ENCODE assay signal across 1 cellular context in the genomic region with DNA sequence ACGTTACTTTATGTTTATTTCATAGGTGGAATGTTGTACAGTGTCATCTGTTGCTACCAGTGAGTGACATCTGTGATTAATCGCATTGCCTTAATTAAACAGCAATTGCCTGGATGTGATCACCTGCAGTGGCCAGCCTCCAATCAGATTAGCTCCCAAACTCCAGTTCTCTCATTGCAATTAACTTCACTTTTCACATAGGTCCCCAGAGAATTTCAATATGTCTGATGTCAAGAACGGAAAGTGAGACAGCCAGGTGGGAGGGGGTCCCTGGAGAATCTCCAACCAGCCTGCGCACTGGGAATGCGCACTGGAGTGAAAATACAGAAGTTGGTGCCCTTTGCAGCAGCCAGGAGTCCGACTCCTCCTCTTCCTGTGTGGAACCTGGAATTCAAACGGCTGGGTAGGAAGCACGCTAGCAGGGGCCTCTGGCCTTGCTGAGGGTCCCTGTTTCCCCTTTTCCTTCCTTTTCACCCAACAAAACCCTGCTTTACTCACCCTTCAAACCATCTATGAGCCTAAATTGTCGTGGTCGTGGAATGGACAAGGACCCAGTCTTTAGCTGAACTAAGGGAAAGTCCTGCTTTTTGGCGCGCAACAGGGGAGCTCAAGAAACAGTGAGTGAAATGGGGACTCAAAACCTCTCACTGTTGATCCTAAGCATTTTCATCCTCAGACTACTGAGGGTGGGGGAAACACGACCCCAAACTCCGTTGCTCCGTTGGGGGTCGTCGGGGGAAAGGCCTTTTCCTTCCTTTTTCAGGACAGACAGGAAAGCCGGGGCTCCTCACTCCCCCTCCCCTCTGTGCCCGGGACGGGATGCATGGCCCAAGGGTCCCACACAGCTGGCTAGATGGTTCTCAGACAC.
TF ChIP-seq lines count a peak whose summit lies in the region.

No MANE protein-coding gene starts in this region.

TF ChIP-seq in HEK293, 187 proteins besides CTCF, POLR2A, EP300 and RAD21 (continued from another document and continues in another):
- TF ChIP-seq, protein P1, sequence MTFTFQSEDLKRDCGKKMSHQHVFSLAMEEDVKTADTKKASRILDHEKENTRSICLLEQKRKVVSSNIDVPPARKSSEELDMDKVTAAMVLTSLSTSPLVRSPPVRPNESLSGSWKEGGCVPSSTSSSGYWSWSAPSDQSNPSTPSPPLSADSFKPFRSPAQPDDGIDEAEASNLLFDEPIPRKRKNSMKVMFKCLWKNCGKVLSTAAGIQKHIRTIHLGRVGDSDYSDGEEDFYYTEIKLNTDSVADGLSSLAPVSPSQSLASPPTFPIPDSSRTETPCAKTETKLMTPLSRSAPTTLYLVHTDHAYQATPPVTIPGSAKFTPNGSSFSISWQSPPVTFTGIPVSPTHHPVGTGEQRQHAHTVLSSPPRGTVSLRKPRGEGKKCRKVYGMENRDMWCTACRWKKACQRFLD (tag by site-specific recombination; IDR thresholded peaks at IDR 0.05): no peak
- no peak for TF ChIP-seq EGR2 (tag by site-specific recombination; IDR thresholded peaks at IDR 0.05; ENCODE audit: low read depth)
- TF ChIP-seq, protein P2, sequence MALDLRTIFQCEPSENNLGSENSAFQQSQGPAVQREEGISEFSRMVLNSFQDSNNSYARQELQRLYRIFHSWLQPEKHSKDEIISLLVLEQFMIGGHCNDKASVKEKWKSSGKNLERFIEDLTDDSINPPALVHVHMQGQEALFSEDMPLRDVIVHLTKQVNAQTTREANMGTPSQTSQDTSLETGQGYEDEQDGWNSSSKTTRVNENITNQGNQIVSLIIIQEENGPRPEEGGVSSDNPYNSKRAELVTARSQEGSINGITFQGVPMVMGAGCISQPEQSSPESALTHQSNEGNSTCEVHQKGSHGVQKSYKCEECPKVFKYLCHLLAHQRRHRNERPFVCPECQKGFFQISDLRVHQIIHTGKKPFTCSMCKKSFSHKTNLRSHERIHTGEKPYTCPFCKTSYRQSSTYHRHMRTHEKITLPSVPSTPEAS (tag by site-specific recombination; IDR thresholded peaks at IDR 0.05): no peak
- no peak for TF ChIP-seq ZNF626 (tag by site-specific recombination; IDR thresholded peaks at IDR 0.05)
- TF ChIP-seq BCL11A (tag by site-specific recombination; IDR thresholded peaks at IDR 0.05; ENCODE audit: low read depth): no peak
- TF ChIP-seq ZFP3 (tag by site-specific recombination; IDR thresholded peaks at IDR 0.05; ENCODE audit: low read depth): no peak
- no peak for TF ChIP-seq ZFHX2 (tag by site-specific recombination; conservative IDR thresholded peaks at IDR 0.05)
- TF ChIP-seq MYNN (tag by site-specific recombination; IDR thresholded peaks at IDR 0.05; ENCODE audit: borderline replicate concordance): no peak
- no peak for TF ChIP-seq ZNF2 (tag by site-specific recombination; IDR thresholded peaks at IDR 0.05)
- no peak for TF ChIP-seq ZNF555 (tag by site-specific recombination; conservative IDR thresholded peaks at IDR 0.05)
- TF ChIP-seq, protein P3, sequence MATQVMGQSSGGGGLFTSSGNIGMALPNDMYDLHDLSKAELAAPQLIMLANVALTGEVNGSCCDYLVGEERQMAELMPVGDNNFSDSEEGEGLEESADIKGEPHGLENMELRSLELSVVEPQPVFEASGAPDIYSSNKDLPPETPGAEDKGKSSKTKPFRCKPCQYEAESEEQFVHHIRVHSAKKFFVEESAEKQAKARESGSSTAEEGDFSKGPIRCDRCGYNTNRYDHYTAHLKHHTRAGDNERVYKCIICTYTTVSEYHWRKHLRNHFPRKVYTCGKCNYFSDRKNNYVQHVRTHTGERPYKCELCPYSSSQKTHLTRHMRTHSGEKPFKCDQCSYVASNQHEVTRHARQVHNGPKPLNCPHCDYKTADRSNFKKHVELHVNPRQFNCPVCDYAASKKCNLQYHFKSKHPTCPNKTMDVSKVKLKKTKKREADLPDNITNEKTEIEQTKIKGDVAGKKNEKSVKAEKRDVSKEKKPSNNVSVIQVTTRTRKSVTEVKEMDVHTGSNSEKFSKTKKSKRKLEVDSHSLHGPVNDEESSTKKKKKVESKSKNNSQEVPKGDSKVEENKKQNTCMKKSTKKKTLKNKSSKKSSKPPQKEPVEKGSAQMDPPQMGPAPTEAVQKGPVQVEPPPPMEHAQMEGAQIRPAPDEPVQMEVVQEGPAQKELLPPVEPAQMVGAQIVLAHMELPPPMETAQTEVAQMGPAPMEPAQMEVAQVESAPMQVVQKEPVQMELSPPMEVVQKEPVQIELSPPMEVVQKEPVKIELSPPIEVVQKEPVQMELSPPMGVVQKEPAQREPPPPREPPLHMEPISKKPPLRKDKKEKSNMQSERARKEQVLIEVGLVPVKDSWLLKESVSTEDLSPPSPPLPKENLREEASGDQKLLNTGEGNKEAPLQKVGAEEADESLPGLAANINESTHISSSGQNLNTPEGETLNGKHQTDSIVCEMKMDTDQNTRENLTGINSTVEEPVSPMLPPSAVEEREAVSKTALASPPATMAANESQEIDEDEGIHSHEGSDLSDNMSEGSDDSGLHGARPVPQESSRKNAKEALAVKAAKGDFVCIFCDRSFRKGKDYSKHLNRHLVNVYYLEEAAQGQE (tag by site-specific recombination; IDR thresholded peaks at IDR 0.05): no peak
- TF ChIP-seq ZNF324 (tag by site-specific recombination; IDR thresholded peaks at IDR 0.05): no peak
- TF ChIP-seq, protein P4, sequence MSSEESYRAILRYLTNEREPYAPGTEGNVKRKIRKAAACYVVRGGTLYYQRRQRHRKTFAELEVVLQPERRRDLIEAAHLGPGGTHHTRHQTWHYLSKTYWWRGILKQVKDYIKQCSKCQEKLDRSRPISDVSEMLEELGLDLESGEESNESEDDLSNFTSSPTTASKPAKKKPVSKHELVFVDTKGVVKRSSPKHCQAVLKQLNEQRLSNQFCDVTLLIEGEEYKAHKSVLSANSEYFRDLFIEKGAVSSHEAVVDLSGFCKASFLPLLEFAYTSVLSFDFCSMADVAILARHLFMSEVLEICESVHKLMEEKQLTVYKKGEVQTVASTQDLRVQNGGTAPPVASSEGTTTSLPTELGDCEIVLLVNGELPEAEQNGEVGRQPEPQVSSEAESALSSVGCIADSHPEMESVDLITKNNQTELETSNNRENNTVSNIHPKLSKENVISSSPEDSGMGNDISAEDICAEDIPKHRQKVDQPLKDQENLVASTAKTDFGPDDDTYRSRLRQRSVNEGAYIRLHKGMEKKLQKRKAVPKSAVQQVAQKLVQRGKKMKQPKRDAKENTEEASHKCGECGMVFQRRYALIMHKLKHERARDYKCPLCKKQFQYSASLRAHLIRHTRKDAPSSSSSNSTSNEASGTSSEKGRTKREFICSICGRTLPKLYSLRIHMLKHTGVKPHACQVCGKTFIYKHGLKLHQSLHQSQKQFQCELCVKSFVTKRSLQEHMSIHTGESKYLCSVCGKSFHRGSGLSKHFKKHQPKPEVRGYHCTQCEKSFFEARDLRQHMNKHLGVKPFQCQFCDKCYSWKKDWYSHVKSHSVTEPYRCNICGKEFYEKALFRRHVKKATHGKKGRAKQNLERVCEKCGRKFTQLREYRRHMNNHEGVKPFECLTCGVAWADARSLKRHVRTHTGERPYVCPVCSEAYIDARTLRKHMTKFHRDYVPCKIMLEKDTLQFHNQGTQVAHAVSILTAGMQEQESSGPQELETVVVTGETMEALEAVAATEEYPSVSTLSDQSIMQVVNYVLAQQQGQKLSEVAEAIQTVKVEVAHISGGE (tag by site-specific recombination; conservative IDR thresholded peaks at IDR 0.05; ENCODE audit: low read depth): peak; percentile 79; the same call in 1 of the 2 replicates
- TF ChIP-seq ZSCAN30 (tag by site-specific recombination; IDR thresholded peaks at IDR 0.05): no peak
- TF ChIP-seq, protein P5, sequence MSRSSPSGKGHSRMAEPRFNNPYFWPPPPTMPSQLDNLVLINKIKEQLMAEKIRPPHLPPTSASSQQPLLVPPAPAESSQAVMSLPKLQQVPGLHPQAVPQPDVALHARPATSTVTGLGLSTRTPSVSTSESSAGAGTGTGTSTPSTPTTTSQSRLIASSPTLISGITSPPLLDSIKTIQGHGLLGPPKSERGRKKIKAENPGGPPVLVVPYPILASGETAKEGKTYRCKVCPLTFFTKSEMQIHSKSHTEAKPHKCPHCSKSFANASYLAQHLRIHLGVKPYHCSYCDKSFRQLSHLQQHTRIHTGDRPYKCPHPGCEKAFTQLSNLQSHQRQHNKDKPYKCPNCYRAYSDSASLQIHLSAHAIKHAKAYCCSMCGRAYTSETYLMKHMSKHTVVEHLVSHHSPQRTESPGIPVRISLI (tag by site-specific recombination; IDR thresholded peaks at IDR 0.05): no peak
- TF ChIP-seq, protein P6, sequence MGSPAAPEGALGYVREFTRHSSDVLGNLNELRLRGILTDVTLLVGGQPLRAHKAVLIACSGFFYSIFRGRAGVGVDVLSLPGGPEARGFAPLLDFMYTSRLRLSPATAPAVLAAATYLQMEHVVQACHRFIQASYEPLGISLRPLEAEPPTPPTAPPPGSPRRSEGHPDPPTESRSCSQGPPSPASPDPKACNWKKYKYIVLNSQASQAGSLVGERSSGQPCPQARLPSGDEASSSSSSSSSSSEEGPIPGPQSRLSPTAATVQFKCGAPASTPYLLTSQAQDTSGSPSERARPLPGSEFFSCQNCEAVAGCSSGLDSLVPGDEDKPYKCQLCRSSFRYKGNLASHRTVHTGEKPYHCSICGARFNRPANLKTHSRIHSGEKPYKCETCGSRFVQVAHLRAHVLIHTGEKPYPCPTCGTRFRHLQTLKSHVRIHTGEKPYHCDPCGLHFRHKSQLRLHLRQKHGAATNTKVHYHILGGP (tag by site-specific recombination; IDR thresholded peaks at IDR 0.05): no peak
- no peak for TF ChIP-seq ZNF677 (tag by site-specific recombination; IDR thresholded peaks at IDR 0.05)
- TF ChIP-seq ZNF239 (tag by site-specific recombination; IDR thresholded peaks at IDR 0.05): no peak
- TF ChIP-seq ZNF302 (tag by site-specific recombination; IDR thresholded peaks at IDR 0.05; ENCODE audit: low read depth): no peak
- TF ChIP-seq ZNF274 (IDR thresholded peaks at IDR 0.05; ENCODE audit: low read length): no peak
- TF ChIP-seq ZNF274 (tag by site-specific recombination; IDR thresholded peaks at IDR 0.05; ENCODE audit: borderline replicate concordance): no peak
- TF ChIP-seq, protein P7, sequence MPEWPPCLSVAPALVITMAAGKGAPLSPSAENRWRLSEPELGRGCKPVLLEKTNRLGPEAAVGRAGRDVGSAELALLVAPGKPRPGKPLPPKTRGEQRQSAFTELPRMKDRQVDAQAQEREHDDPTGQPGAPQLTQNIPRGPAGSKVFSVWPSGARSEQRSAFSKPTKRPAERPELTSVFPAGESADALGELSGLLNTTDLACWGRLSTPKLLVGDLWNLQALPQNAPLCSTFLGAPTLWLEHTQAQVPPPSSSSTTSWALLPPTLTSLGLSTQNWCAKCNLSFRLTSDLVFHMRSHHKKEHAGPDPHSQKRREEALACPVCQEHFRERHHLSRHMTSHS (tag by site-specific recombination; IDR thresholded peaks at IDR 0.05): no peak
- TF ChIP-seq ZFP41 (tag by site-specific recombination; IDR thresholded peaks at IDR 0.05; ENCODE audit: borderline replicate concordance): no peak
- TF ChIP-seq ZNF610 (tag by site-specific recombination; IDR thresholded peaks at IDR 0.05; ENCODE audit: borderline replicate concordance): no peak
- peak; percentile 63 for TF ChIP-seq ZFP69B (tag by site-specific recombination; IDR thresholded peaks at IDR 0.05)
- no peak for TF ChIP-seq GFI1B (tag by site-specific recombination; IDR thresholded peaks at IDR 0.05)
- TF ChIP-seq ZBTB21 (tag by site-specific recombination; IDR thresholded peaks at IDR 0.05): no peak
- TF ChIP-seq ZNF473 (tag by site-specific recombination; IDR thresholded peaks at IDR 0.05): no peak
- TF ChIP-seq SCRT2 (tag by site-specific recombination; IDR thresholded peaks at IDR 0.05): peak; percentile 75
- TF ChIP-seq ZNF140 (tag by site-specific recombination; IDR thresholded peaks at IDR 0.05): no peak
- TF ChIP-seq IKZF3 (tag by site-specific recombination; IDR thresholded peaks at IDR 0.05): peak; percentile 63
- TF ChIP-seq, protein P8, sequence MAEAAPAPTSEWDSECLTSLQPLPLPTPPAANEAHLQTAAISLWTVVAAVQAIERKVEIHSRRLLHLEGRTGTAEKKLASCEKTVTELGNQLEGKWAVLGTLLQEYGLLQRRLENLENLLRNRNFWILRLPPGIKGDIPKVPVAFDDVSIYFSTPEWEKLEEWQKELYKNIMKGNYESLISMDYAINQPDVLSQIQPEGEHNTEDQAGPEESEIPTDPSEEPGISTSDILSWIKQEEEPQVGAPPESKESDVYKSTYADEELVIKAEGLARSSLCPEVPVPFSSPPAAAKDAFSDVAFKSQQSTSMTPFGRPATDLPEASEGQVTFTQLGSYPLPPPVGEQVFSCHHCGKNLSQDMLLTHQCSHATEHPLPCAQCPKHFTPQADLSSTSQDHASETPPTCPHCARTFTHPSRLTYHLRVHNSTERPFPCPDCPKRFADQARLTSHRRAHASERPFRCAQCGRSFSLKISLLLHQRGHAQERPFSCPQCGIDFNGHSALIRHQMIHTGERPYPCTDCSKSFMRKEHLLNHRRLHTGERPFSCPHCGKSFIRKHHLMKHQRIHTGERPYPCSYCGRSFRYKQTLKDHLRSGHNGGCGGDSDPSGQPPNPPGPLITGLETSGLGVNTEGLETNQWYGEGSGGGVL (tag by site-specific recombination; IDR thresholded peaks at IDR 0.05): no peak
- TF ChIP-seq, protein P9, sequence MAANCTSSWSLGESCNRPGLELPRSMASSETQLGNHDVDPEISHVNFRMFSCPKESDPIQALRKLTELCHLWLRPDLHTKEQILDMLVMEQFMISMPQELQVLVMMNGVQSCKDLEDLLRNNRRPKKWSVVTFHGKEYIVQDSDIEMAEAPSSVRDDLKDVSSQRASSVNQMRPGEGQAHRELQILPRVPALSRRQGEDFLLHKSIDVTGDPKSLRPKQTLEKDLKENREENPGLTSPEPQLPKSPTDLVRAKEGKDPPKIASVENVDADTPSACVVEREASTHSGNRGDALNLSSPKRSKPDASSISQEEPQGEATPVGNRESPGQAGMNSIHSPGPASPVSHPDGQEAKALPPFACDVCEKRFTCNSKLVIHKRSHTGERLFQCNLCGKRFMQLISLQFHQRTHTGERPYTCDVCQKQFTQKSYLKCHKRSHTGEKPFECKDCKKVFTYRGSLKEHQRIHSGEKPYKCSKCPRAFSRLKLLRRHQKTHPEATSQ (tag by site-specific recombination; IDR thresholded peaks at IDR 0.05): no peak
- TF ChIP-seq ZNF404 (tag by site-specific recombination; IDR thresholded peaks at IDR 0.05): no peak
- TF ChIP-seq, protein P10, sequence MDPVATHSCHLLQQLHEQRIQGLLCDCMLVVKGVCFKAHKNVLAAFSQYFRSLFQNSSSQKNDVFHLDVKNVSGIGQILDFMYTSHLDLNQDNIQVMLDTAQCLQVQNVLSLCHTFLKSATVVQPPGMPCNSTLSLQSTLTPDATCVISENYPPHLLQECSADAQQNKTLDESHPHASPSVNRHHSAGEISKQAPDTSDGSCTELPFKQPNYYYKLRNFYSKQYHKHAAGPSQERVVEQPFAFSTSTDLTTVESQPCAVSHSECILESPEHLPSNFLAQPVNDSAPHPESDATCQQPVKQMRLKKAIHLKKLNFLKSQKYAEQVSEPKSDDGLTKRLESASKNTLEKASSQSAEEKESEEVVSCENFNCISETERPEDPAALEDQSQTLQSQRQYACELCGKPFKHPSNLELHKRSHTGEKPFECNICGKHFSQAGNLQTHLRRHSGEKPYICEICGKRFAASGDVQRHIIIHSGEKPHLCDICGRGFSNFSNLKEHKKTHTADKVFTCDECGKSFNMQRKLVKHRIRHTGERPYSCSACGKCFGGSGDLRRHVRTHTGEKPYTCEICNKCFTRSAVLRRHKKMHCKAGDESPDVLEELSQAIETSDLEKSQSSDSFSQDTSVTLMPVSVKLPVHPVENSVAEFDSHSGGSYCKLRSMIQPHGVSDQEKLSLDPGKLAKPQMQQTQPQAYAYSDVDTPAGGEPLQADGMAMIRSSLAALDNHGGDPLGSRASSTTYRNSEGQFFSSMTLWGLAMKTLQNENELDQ (tag by site-specific recombination; IDR thresholded peaks at IDR 0.05; ENCODE audit: low read depth): no peak
- TF ChIP-seq ZNF544 (tag by site-specific recombination; IDR thresholded peaks at IDR 0.05): no peak
- no peak for TF ChIP-seq ZNF19 (tag by site-specific recombination; IDR thresholded peaks at IDR 0.05; ENCODE audit: low read depth)
- no peak for TF ChIP-seq ZNF433 (tag by site-specific recombination; IDR thresholded peaks at IDR 0.05; ENCODE audit: low read depth)
- peak; percentile 81 for TF ChIP-seq ZNF341 (tag by site-specific recombination; IDR thresholded peaks at IDR 0.05; ENCODE audit: low read depth)
